In genomic region chr15:60648928-60649679, GRCh38 we compare ENCODE assay signal across 12 cellular contexts.
A peak's percentile ranks its signal among the peaks of the same experiment; 100 is the strongest.
DNase-seq lines count a peak whose midpoint lies in the region; FAIRE-seq and TF ChIP-seq lines count a peak whose summit lies in the region.
"Had no signal": no experiment of that assay in that cellular context is flagged by ENCODE, and none has a peak within 500 bp of the region (broad histone marks: within the 10 kb centered on the region; RNA-seq: fewer than 3 reads in every experiment).

No MANE protein-coding gene starts in this region.

- H3K4me3 Mint-ChIP-seq in activated naive CD4-positive, alpha-beta T cell treated with anti-CD3 and anti-CD28 coated beads for 36 hours: no peak overlapping the region
- H3K4me3 Mint-ChIP-seq: brain had no signal

- POLR2A ChIA-PET in H1 (lab: Charles Lee; ENCODE audit: partially characterized antibody): no interaction called here

- no peak overlapping the region for H3K4me3 ChIP-seq in H1 (ENCODE audit: extremely low read depth in 1 of 4, insufficient read depth in 2 of 4, low read depth in 3 of 4, low read length in 4 of 4)
- no peak overlapping the region for H3K4me3 ChIP-seq in thyroid gland (replicated peaks in 1 of 3)
- H3K4me3 ChIP-seq: hepatocyte, ovary had no signal

- WGBS in H1 (ENCODE audit: extremely low coverage in 1 of 2, insufficient coverage in 1 of 2, insufficient read length in 1 of 2, insufficient replicate concordance in 2 of 2, low coverage in 1 of 2, low lambda C conversion rate in 2 of 2, missing lambda C conversion rate in 1 of 2), 2 experiments: 92% methylated on average over 7 of the region's 7 CpGs; no CpG with 5 or more reads in 1 of the 2 experiments
- 50 to 52% methylated on average over 7 of the region's 7 CpGs for WGBS in thyroid gland, 2 donors

- no peak for TF ChIP-seq POLR2A in H1 (IDR thresholded peaks at IDR 0.05; ENCODE audit: control extremely low read depth in 1 of 2, low read depth in 2 of 2, low read length in 2 of 2)
- no peak for TF ChIP-seq POLR2A in thyroid gland (IDR thresholded peaks at IDR 0.05)

- H3K56ac ChIP-seq in H1 (replicated peaks; ENCODE audit: insufficient read length, low read depth, low read length): no peak overlapping the region

- no peaks in the 10 kb centered on the region for H4K20me1 ChIP-seq in H1 (replicated peaks in 1 of 2; ENCODE audit: control insufficient read depth in 1 of 2, insufficient read depth in 2 of 2, low read length in 2 of 2)

- no peaks in the 10 kb centered on the region for H3K36me3 ChIP-seq in H1 (ENCODE audit: control insufficient read depth in 2 of 4, insufficient read depth in 4 of 4, low read length in 3 of 4)
- no peaks in the 10 kb centered on the region for H3K36me3 ChIP-seq in thyroid gland
- H3K36me3 ChIP-seq: ovary had no signal

- H2AFZ ChIP-seq in H1 (ENCODE audit: low read length): no peak overlapping the region
- H2AFZ ChIP-seq: hepatocyte had no signal

- no peak for DNase-seq in activated naive CD4-positive, alpha-beta T cell treated with anti-CD3 and anti-CD28 coated beads for 36 hours
- no peak for DNase-seq in activated naive CD4-positive, alpha-beta T cell treated with anti-CD3 and anti-CD28 coated beads, Interleukin-2, amount 50 U/mL, for 16 hours
- DNase-seq in NCI-H2171 (lab: John Stamatoyannopoulos, UW): peak; percentile 16
- DNase-seq in H1 (ENCODE audit: low read depth in 1 of 2, low spot score in 2 of 2): no peak
- peak; percentile 73 to 80 for DNase-seq in thyroid gland
- no peak for DNase-seq in activated effector memory CD4-positive, alpha-beta T cell treated with Interleukin-2 at 50 U/mL for 16 hours
- no peak for DNase-seq in GM13976 (ENCODE audit: low spot score)
- DNase-seq in 8988T: no peak
- DNase-seq: ovary had no signal

- no peaks in the 10 kb centered on the region for H3K27me3 Mint-ChIP-seq in activated naive CD4-positive, alpha-beta T cell treated with anti-CD3 and anti-CD28 coated beads for 36 hours (ENCODE audit: low read depth)

- CTCF ChIA-PET in activated naive CD4-positive, alpha-beta T cell treated with anti-CD3 and anti-CD28 coated beads for 36 hours (lab: Charles Lee): interaction anchor here (0.8 to 1.9 kb wide), 8 partner anchors 21 to 253 kb away, joined by 3 to 9 read pairs (median 3); no protein-coding TSS in a partner anchor
- CTCF ChIA-PET in H1 (lab: Charles Lee; ENCODE audit: partially characterized antibody): interaction anchor here (1.4 to 1.7 kb wide), 4 partner anchors 12 to 268 kb away, joined by 3 to 5 read pairs (median 3); no protein-coding TSS in a partner anchor

- no peak for TF ChIP-seq CTCF in H1 (IDR thresholded peaks at IDR 0.05; ENCODE audit: control extremely low read depth in 1 of 3, insufficient read depth in 1 of 3, low read depth in 1 of 3, low read length in 3 of 3)
- TF ChIP-seq CTCF in thyroid gland (IDR thresholded peaks at IDR 0.05): no peak
- TF ChIP-seq CTCF in GM13976 (IDR thresholded peaks at IDR 0.05; ENCODE audit: borderline replicate concordance, control extremely low read depth, extremely low read depth, insufficient read depth, missing control alignments): no peak

- H4K8ac ChIP-seq in H1 (ENCODE audit: extremely low read depth, insufficient read depth, low read length): no peak overlapping the region

- H2AK5ac ChIP-seq in H1 (ENCODE audit: low read depth, low read length): peak overlapping the region; percentile 58; the same call in 1 of the 2 replicates

- TF ChIP-seq EP300 in H1 (IDR thresholded peaks at IDR 0.05; ENCODE audit: borderline replicate concordance in 1 of 2, low read depth in 2 of 2, low read length in 2 of 2): no peak

- H3K9me3 Mint-ChIP-seq in activated naive CD4-positive, alpha-beta T cell treated with anti-CD3 and anti-CD28 coated beads for 36 hours: no peaks in the 10 kb centered on the region
- H3K9me3 Mint-ChIP-seq: brain had no signal

- no peak overlapping the region for H3K9ac ChIP-seq in H1 (replicated peaks in 1 of 4; ENCODE audit: extremely low read depth in 1 of 4, low read depth in 3 of 4, low read length in 3 of 4)

- H3K18ac ChIP-seq in H1 (ENCODE audit: extremely low read depth, low read length): peak overlapping the region; percentile 3; the same call in 1 of the 2 replicates

- H3K23ac ChIP-seq in H1 (ENCODE audit: insufficient read length): no peak overlapping the region

- peaks cover 52% of the 10 kb centered on the region for H3K4me1 Mint-ChIP-seq in activated naive CD4-positive, alpha-beta T cell treated with anti-CD3 and anti-CD28 coated beads for 36 hours (ENCODE audit: low read depth)

- no peaks in the 10 kb centered on the region for H3K27me3 ChIP-seq in H1 (replicated peaks in 1 of 4; ENCODE audit: control insufficient read depth in 3 of 4, extremely low read depth in 1 of 4, insufficient read depth in 3 of 4, low read length in 3 of 4)
- no peaks in the 10 kb centered on the region for H3K27me3 ChIP-seq in thyroid gland
- H3K27me3 ChIP-seq: hepatocyte, ovary had no signal

- H3K23me2 ChIP-seq in H1 (ENCODE audit: low read depth, low read length): no peaks in the 10 kb centered on the region; the same call in 1 of the 2 replicates

- no peak overlapping the region for H4K5ac ChIP-seq in H1 (ENCODE audit: insufficient read length, low read depth, low read length)

- H3K4ac ChIP-seq in H1 (replicated peaks; ENCODE audit: insufficient read length, low read depth, low read length): no peak overlapping the region

- peak overlapping the region; percentile 20; the same call in 1 of the 2 replicates for H2BK5ac ChIP-seq in H1 (ENCODE audit: low read depth, low read length)

- FAIRE-seq in H1 (lab: Jason Lieb, UNC): no peak
- FAIRE-seq: G401.6 had no signal

- no peak overlapping the region for H3K27ac ChIP-seq in H1 (ENCODE audit: low read depth, low read length)
- no peak overlapping the region for H3K27ac ChIP-seq in thyroid gland
- H3K27ac ChIP-seq: hepatocyte, ovary had no signal

- peak overlapping the region; percentile 98 for H2BK12ac ChIP-seq in H1 (ENCODE audit: low read depth, low read length)

- H3K36me3 Mint-ChIP-seq in activated naive CD4-positive, alpha-beta T cell treated with anti-CD3 and anti-CD28 coated beads for 36 hours (ENCODE audit: low read depth): no peaks in the 10 kb centered on the region
- H3K36me3 Mint-ChIP-seq: brain had no signal

- H2BK15ac ChIP-seq in H1 (ENCODE audit: low read length): no peak overlapping the region

- H4K91ac ChIP-seq in H1 (replicated peaks; ENCODE audit: insufficient read length, low read length): peak overlapping the region; percentile 29

- in situ Hi-C loops in GM13976 (cut with MboI; ENCODE audit: low sequenced_read_pairs, unreplicated experiment): no loop called here

- H3K79me1 ChIP-seq in H1 (ENCODE audit: low read depth, low read length): no peaks in the 10 kb centered on the region

- H2BK20ac ChIP-seq in H1 (ENCODE audit: low read length): no peak overlapping the region; the same call in 1 of the 2 replicates

- H3K79me2 ChIP-seq in H1 (ENCODE audit: control insufficient read depth in 1 of 2, insufficient read depth in 2 of 2, low read length in 2 of 2): no peaks in the 10 kb centered on the region
- H3K79me2 ChIP-seq: hepatocyte had no signal

- H3K4me2 ChIP-seq in H1 (ENCODE audit: insufficient read depth in 1 of 2, low read depth in 2 of 2, low read length in 2 of 2): no peak overlapping the region

- intact Hi-C loops in activated naive CD4-positive, alpha-beta T cell treated with anti-CD3 and anti-CD28 coated beads for 36 hours (cut with micrococcal nuclease): loop anchor here (5.0 kb wide), 1 partner anchor 142 kb away; no protein-coding TSS in a partner anchor
- intact Hi-C loops in thyroid gland (cut with DNase I): no loop called here

- H2BK120ac ChIP-seq in H1 (replicated peaks; ENCODE audit: low read depth, low read length): peak overlapping the region; percentile 47

- H3K4me1 ChIP-seq in H1 (replicated peaks in 1 of 4; ENCODE audit: control insufficient read depth in 3 of 4, insufficient read depth in 4 of 4, low read length in 3 of 4) (peaks cover 3 to 24% (median 18%) of the 10 kb centered on the region in 4 experiments), thyroid gland (peaks cover 14 to 19% of the 10 kb centered on the region in 2 donors)

- no peak for TF ChIP-seq RAD21 in H1 (IDR thresholded peaks at IDR 0.05 in 1 of 2, conservative IDR thresholded peaks at IDR 0.05 in 1 of 2; ENCODE audit: low read depth in 2 of 2, low read length in 2 of 2)

- H3K9me3 ChIP-seq in H1 (ENCODE audit: insufficient read depth in 2 of 2, low read depth in 1 of 2, low read length in 1 of 2): no peaks in the 10 kb centered on the region
- H3K9me3 ChIP-seq in thyroid gland: no peaks in the 10 kb centered on the region
- H3K9me3 ChIP-seq: ovary had no signal

- peak overlapping the region; percentile 88 for H3K27ac Mint-ChIP-seq in activated naive CD4-positive, alpha-beta T cell treated with anti-CD3 and anti-CD28 coated beads for 36 hours

- no peak overlapping the region for H3K14ac ChIP-seq in H1 (ENCODE audit: insufficient read length)

TF ChIP-seq in H1, 55 proteins besides CTCF, POLR2A, EP300 and RAD21:
- TF ChIP-seq POLR2AphosphoS5 (IDR thresholded peaks at IDR 0.05; ENCODE audit: low read depth, low read length): no peak
- TF ChIP-seq KDM1A (IDR thresholded peaks at IDR 0.05; ENCODE audit: borderline replicate concordance, low read length): no peak
- no peak for TF ChIP-seq CTBP2 (IDR thresholded peaks at IDR 0.05; ENCODE audit: borderline replicate concordance, insufficient read depth, insufficient read length, low read length)
- TF ChIP-seq CBX8 (IDR thresholded peaks at IDR 0.05; ENCODE audit: borderline replicate concordance, low read depth, low read length): no peak

Comparison
In these comparisons a context has a peak if more than half of its experiments do, and no peak if none do; other contexts are left out.
1. DNase-seq: peak in NCI-H2171 (single experiment) and thyroid gland (2 of 2); none in activated naive CD4-positive, alpha-beta T cell treated with anti-CD3 and anti-CD28 coated beads for 36 hours (single experiment), activated naive CD4-positive, alpha-beta T cell treated with anti-CD3 and anti-CD28 coated beads, Interleukin-2, amount 50 U/mL, for 16 hours (single experiment), H1 (0 of 2), activated effector memory CD4-positive, alpha-beta T cell treated with Interleukin-2 at 50 U/mL for 16 hours (single experiment), GM13976 (single experiment) and 8988T (single experiment).